Comparison of ENCODE assay signal across 8 cellular contexts in the genomic region with DNA sequence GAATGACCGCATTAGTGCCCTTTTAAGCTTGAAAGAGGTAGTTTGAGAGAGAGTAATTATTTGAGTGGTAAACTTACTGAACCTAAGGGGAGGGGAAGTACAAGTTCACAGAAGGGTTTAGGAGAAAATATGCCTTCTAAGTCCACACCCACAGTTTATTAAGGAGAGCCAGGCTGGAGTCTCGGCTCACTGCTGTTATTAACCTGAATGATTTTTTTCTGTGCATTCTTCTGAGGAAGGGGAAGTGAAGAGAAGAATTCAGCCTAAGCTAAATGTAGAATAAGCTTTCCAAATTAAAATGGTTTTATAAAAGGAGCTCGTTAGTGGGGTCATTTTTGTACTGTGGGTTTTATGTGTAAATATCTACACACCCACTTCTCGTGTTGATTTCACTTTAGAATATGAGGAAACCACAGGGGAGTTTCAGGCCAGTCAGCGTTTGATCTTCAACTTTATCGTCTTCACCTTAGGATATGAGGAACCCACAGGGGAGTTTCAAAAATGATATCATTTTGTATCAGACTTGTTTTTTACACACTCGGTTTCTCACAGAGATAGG. TPM values are rescaled to one million over a fixed set of nuclear protein-coding genes. Genes with fewer than 3 reads are reported as not detected.
DNase-seq lines count a peak whose midpoint lies in the region; ATAC-seq lines count a peak whose summit lies in the region.

No MANE protein-coding gene starts in this region.

- H3K36me3 ChIP-seq in iPS-15b (ENCODE audit: control insufficient read depth, insufficient read depth, low read length), result no peaks in the 10 kb centered on the region

- no peaks in the 10 kb centered on the region for H3K27me3 ChIP-seq in iPS-15b (ENCODE audit: control insufficient read depth, insufficient read depth, low read length)

- H3K9ac ChIP-seq in iPS-15b (ENCODE audit: low read depth, low read length), result peak overlapping the region; percentile 76

- peak; percentile 74 for DNase-seq in CD1c-positive myeloid dendritic cell (ENCODE audit: extremely low spot score)
- peak; percentile 53 for DNase-seq in MV-4-11 (lab: John Stamatoyannopoulos, UW)
- DNase-seq in activated effector memory CD4-positive, alpha-beta T cell treated with Interleukin-2 at 50 U/mL for 16 hours, result peak; percentile 8
- DNase-seq in stimulated activated CD4-positive, alpha-beta T cell treated with anti-CD3 and anti-CD28 coated beads, Interleukin-2, amount 100 ng/mL, for 24 hours, result peak; percentile 26 to 35
- no peak for DNase-seq in cerebellum (ENCODE audit: low spot score)

- no peak for ATAC-seq in HG03457 (IDR thresholded peaks at IDR 0.05; ENCODE audit: unreplicated experiment)
- ATAC-seq in GM18502 (IDR thresholded peaks at IDR 0.05; ENCODE audit: poor library complexity, unreplicated experiment), result no peak

- no peaks in the 10 kb centered on the region for H3K9me3 ChIP-seq in iPS-15b (ENCODE audit: control insufficient read depth, insufficient read depth, low read length)

- H3K4me1 ChIP-seq in iPS-15b (ENCODE audit: control insufficient read depth, insufficient read depth, low read length), result peaks cover 10% of the 10 kb centered on the region

- peak overlapping the region; percentile 87 for H3K4me3 ChIP-seq in iPS-15b (ENCODE audit: low read depth, low read length)

RNA-seq across cellular contexts. Expression of a gene that starts 1.5 kb away (rescaled TPM):
- total RNA-seq in cerebellum, result 3.6 TPM

RNA-seq across cellular contexts. Expression of a gene that starts 5.1 kb away (rescaled TPM):
- not detected for total RNA-seq in cerebellum
